8 cellular contexts compared by ENCODE assay signal in genomic region chr7:2644514-2645273, GRCh38. TPM values are rescaled to one million over a fixed set of nuclear protein-coding genes. Genes with fewer than 3 reads are reported as not detected.
A peak's percentile ranks its signal among the peaks of the same experiment; 100 is the strongest.
DNase-seq lines count a peak whose midpoint lies in the region; ATAC-seq and TF ChIP-seq lines count a peak whose summit lies in the region.

No MANE protein-coding gene starts in this region.

- H3K4me3 ChIP-seq in right atrium auricular region (no peak overlapping the region), ectodermal cell (ENCODE audit: insufficient read depth, low read depth, low read length) (no peak overlapping the region), aorta (ENCODE audit: low read length in 2 of 2) (no peak overlapping the region)

- no peaks in the 10 kb centered on the region for H3K9me3 ChIP-seq in right atrium auricular region
- H3K9me3 ChIP-seq in ectodermal cell (ENCODE audit: control insufficient read depth, low read length) = no peaks in the 10 kb centered on the region
- no peaks in the 10 kb centered on the region for H3K9me3 ChIP-seq in aorta (ENCODE audit: control insufficient read depth, low read length)

- H3K36me3 ChIP-seq in right atrium auricular region = peaks cover 18% of the 10 kb centered on the region
- peaks cover 6% of the 10 kb centered on the region for H3K36me3 ChIP-seq in ectodermal cell (ENCODE audit: control insufficient read depth, insufficient read depth, low read length)
- H3K36me3 ChIP-seq in aorta (ENCODE audit: control insufficient read depth in 1 of 2, insufficient read depth in 2 of 2, low read length in 1 of 2) = no peaks in the 10 kb centered on the region

- no peaks in the 10 kb centered on the region for H3K27me3 ChIP-seq in right atrium auricular region
- H3K27me3 ChIP-seq in ectodermal cell (ENCODE audit: control insufficient read depth, insufficient read depth, low read length, poor library complexity, severe bottlenecking) = no peaks in the 10 kb centered on the region
- no peaks in the 10 kb centered on the region for H3K27me3 ChIP-seq in aorta (ENCODE audit: control insufficient read depth in 1 of 2, insufficient read depth in 2 of 2, low read length in 1 of 2)

- H3K27ac ChIP-seq in right atrium auricular region = no peak overlapping the region
- peak overlapping the region; percentile 55 for H3K27ac ChIP-seq in ectodermal cell (ENCODE audit: insufficient read depth, low read depth, low read length, poor library complexity, severe bottlenecking)
- no peak overlapping the region for H3K27ac ChIP-seq in aorta (ENCODE audit: low read depth in 1 of 2, low read length in 2 of 2)

- WGBS in ectodermal cell, 2 experiments = 80 to 88% methylated on average over 19 of the region's 19 CpGs
- 89 to 91% methylated on average over 19 of the region's 19 CpGs for WGBS in aorta, 2 donors

- DNase-seq in left cardiac atrium (peak; percentile 71), right atrium auricular region (ENCODE audit: low spot score) (no peak), aorta (peak; percentile 43 to 72), HPDE6-E6E7 (ENCODE audit: extremely low spot score) (no peak), GM03348 (ENCODE audit: low spot score) (no peak), hepatic stellate cell (ENCODE audit: low spot score) (no peak)

- no peak for ATAC-seq in left cardiac atrium
- peak; percentile 17 for ATAC-seq in HG03378 (IDR thresholded peaks at IDR 0.05; ENCODE audit: unreplicated experiment)
- ATAC-seq in aorta (ENCODE audit: low FRiP score) = no peak

- intact Hi-C loops in left cardiac atrium (cut with DNase I) = no loop called here
- intact Hi-C loops in aorta (cut with DNase I) = loop anchor here in 1 of 2 donors (5.0 kb wide), 1 partner anchor 242 kb away; the partner anchor contains the start of gene CHST12

- H3K4me1 ChIP-seq in right atrium auricular region (peaks cover 0 to 48% of the 10 kb centered on the region in 2 donors), ectodermal cell (ENCODE audit: control insufficient read depth, insufficient read depth, low read length) (peaks cover 40% of the 10 kb centered on the region), aorta (ENCODE audit: control insufficient read depth in 1 of 2, insufficient read depth in 2 of 2, low read length in 2 of 2) (no peaks in the 10 kb centered on the region)

- no peak for TF ChIP-seq CTCF in right atrium auricular region (IDR thresholded peaks at IDR 0.05)

RNA-seq across cellular contexts. Expression of gene TTYH3, which starts 12.9 kb away (rescaled TPM):
- total RNA-seq in left cardiac atrium (10 to 100 TPM; 30.3 to 38.7 TPM), right atrium auricular region (10 to 100 TPM in 1 of 2 donors, 1 to 10 TPM in 1; 7.0 to 11.1 TPM), aorta (10 to 100 TPM; 58.9 to 79.9 TPM)
- 127 TPM for polyA plus RNA-seq in ectodermal cell (2013, experiment 1 of 4)
- 137 TPM for polyA plus RNA-seq in ectodermal cell (2013, experiment 2 of 4)
- polyA plus RNA-seq in ectodermal cell (2013, experiment 3 of 4) = 107 TPM
- polyA plus RNA-seq in ectodermal cell (2013, experiment 4 of 4) = 122 TPM
- polyA plus RNA-seq in aorta = 10 to 100 TPM; 10.5 to 14.9 TPM

RNA-seq across cellular contexts. Expression of gene AMZ1, which starts 43.3 kb away (rescaled TPM):
- under 1 TPM; 0.27 to 0.34 TPM for total RNA-seq in left cardiac atrium
- under 1 TPM in 1 of 2 donors, not detected in 1; 0.07 TPM for total RNA-seq in right atrium auricular region
- polyA plus RNA-seq in ectodermal cell (2013, experiment 1 of 4) = 0.11 TPM
- 0.09 TPM for polyA plus RNA-seq in ectodermal cell (2013, experiment 2 of 4)
- polyA plus RNA-seq in ectodermal cell (2013, experiment 3 of 4) = not detected
- polyA plus RNA-seq in ectodermal cell (2013, experiment 4 of 4) = 0.16 TPM
- total RNA-seq in aorta = 1 to 10 TPM; 1.1 to 2.0 TPM
- under 1 TPM in 1 of 2 donors, not detected in 1; 0.13 TPM for polyA plus RNA-seq in aorta

Comparison
In these comparisons a context has a peak if more than half of its experiments do, and no peak if none do; other contexts are left out.
1. DNase-seq: peak in left cardiac atrium (single experiment) and aorta (2 of 2); none in right atrium auricular region (single experiment), HPDE6-E6E7 (single experiment), GM03348 (single experiment) and hepatic stellate cell (single experiment).